ENCODE assay signal across 2 cellular contexts in genomic region chr15:35630570-35630969, GRCh38.
TF ChIP-seq lines count a peak whose summit lies in the region.

No MANE protein-coding gene starts in this region.

TF ChIP-seq in liver, 16 proteins besides CTCF, POLR2A, EP300 and RAD21 (continued from another document):
- TF ChIP-seq EGR1 (IDR thresholded peaks at IDR 0.05; ENCODE audit: low read depth in 2 of 2), result no peak
- no peak for TF ChIP-seq TAF1 (conservative IDR thresholded peaks at IDR 0.05)
- peak; percentile 65 to 84 for TF ChIP-seq HNF4A (conservative IDR thresholded peaks at IDR 0.05)
- peak; percentile 22 for TF ChIP-seq NR2F2 (IDR thresholded peaks at IDR 0.05)
- no peak for TF ChIP-seq FOXA1 (IDR thresholded peaks at IDR 0.05)
- TF ChIP-seq FOXA2 (IDR thresholded peaks at IDR 0.05), result no peak
- TF ChIP-seq GABPA (IDR thresholded peaks at IDR 0.05 in 1 of 2, conservative IDR thresholded peaks at IDR 0.05 in 1 of 2), result no peak
- TF ChIP-seq RXRA (IDR thresholded peaks at IDR 0.05), result peak; percentile 63 to 82
- TF ChIP-seq ATF3 (IDR thresholded peaks at IDR 0.05), result peak; percentile 75
- TF ChIP-seq MAX (IDR thresholded peaks at IDR 0.05), result peak; percentile 42
- TF ChIP-seq JUND (IDR thresholded peaks at IDR 0.05), result peak; percentile 92 to 95
- no peak for TF ChIP-seq ZBTB33 (IDR thresholded peaks at IDR 0.05)
- peak; percentile 23 for TF ChIP-seq HNF4G (IDR thresholded peaks at IDR 0.05)
- peak; percentile 61 for TF ChIP-seq YY1 (IDR thresholded peaks at IDR 0.05)
- peak; percentile 59 for TF ChIP-seq SP1 (IDR thresholded peaks at IDR 0.05)

TF ChIP-seq in SK-N-SH, 30 proteins besides CTCF, POLR2A, EP300 and RAD21 (continued from another document):
- TF ChIP-seq IRF3 (IDR thresholded peaks at IDR 0.05; ENCODE audit: low read depth, low read length) (no peak), JUND (IDR thresholded peaks at IDR 0.05) (no peak)
TF ChIP-seq in SK-N-SH: peak in this region for 0.
